Comparison of ENCODE assay signal across 15 cellular contexts in genomic region chr13:111599791-111600190, GRCh38.
A peak's percentile ranks its signal among the peaks of the same experiment; 100 is the strongest.
DNase-seq lines count a peak whose midpoint lies in the region; ATAC-seq and TF ChIP-seq lines count a peak whose summit lies in the region.
"Had no signal": no experiment of that assay in that cellular context is flagged by ENCODE, and none has a peak within 500 bp of the region (broad histone marks: within the 10 kb centered on the region; RNA-seq: fewer than 3 reads in every experiment).

No MANE protein-coding gene starts in this region.

- DNase-seq in T-helper 2 cell treated with Interferon-gamma antibody and Interleukin-4, amounts not matched to agents 5 μg/mL and 100 μg/mL, for 36 hours (ENCODE audit: low spot score) = no peak
- no peak for DNase-seq in T-helper 2 cell
- DNase-seq in left lobe of liver (ENCODE audit: low spot score) = peak; percentile 14
- DNase-seq in neuronal stem cell (ENCODE audit: low spot score) = no peak
- peak; percentile 61 for DNase-seq in upper lobe of right lung
- DNase-seq in H7 = no peak
- DNase-seq in Karpas-422 = no peak
- no peak for DNase-seq in OCI-M1 (lab: John Stamatoyannopoulos, UW)
- DNase-seq: AML-193; Calu3; CD8-positive, alpha-beta T cell; DMS79 treated with DMSO at 0.1 percent for 48 hours; GM23248 had no signal

- H3K79me2 ChIP-seq in Karpas-422 (ENCODE audit: low read length) = no peaks in the 10 kb centered on the region

- peak overlapping the region; percentile 39 for H3K18ac ChIP-seq in neuronal stem cell (ENCODE audit: low read length)

- no peak overlapping the region for H3K4me3 Mint-ChIP-seq in T-helper 2 cell treated with Interferon-gamma antibody and Interleukin-4, amounts not matched to agents 5 μg/mL and 100 μg/mL, for 36 hours
- H3K4me3 Mint-ChIP-seq: CD8-positive, alpha-beta T cell had no signal

- H3K4me2 ChIP-seq in neuronal stem cell (ENCODE audit: insufficient read depth, low read length, poor library complexity, severe bottlenecking) = no peak overlapping the region
- no peak overlapping the region for H3K4me2 ChIP-seq in Karpas-422 (ENCODE audit: low read depth, low read length, poor library complexity, severe bottlenecking)
- H3K4me2 ChIP-seq: A549 had no signal

- H3K9ac ChIP-seq in neuronal stem cell (ENCODE audit: low read depth, low read length, poor library complexity) = no peak overlapping the region
- no peak overlapping the region for H3K9ac ChIP-seq in Karpas-422 (ENCODE audit: low read length)
- H3K9ac ChIP-seq: GM23248 had no signal

- TF ChIP-seq CTCF in upper lobe of right lung (IDR thresholded peaks at IDR 0.05) = no peak

- ATAC-seq in left lobe of liver (no peak), upper lobe of right lung (no peak)
- ATAC-seq: A549; CD8-positive, alpha-beta T cell had no signal

- H3K9me2 ChIP-seq in Karpas-422 (replicated peaks; ENCODE audit: insufficient read depth, low read length) = no peaks in the 10 kb centered on the region

- no peak overlapping the region for H4K8ac ChIP-seq in neuronal stem cell (ENCODE audit: low read depth, low read length)

- H3K36me3 ChIP-seq in neuronal stem cell (replicated peaks in 1 of 2; ENCODE audit: control insufficient read depth in 2 of 2, insufficient read depth in 2 of 2, low read length in 2 of 2) = no peaks in the 10 kb centered on the region
- H3K36me3 ChIP-seq in upper lobe of right lung = no peaks in the 10 kb centered on the region
- H3K36me3 ChIP-seq in H7 (replicated peaks; ENCODE audit: control insufficient read depth, insufficient read depth, low read length) = no peaks in the 10 kb centered on the region
- no peaks in the 10 kb centered on the region for H3K36me3 ChIP-seq in Karpas-422 (ENCODE audit: insufficient read depth, low read length)

- no peaks in the 10 kb centered on the region for H3K4me1 Mint-ChIP-seq in T-helper 2 cell treated with Interferon-gamma antibody and Interleukin-4, amounts not matched to agents 5 μg/mL and 100 μg/mL, for 36 hours (ENCODE audit: low read depth)

- no peaks in the 10 kb centered on the region for H3K27me3 Mint-ChIP-seq in T-helper 2 cell treated with Interferon-gamma antibody and Interleukin-4, amounts not matched to agents 5 μg/mL and 100 μg/mL, for 36 hours (ENCODE audit: low read depth)

- no peaks in the 10 kb centered on the region for H3K9me3 Mint-ChIP-seq in T-helper 2 cell treated with Interferon-gamma antibody and Interleukin-4, amounts not matched to agents 5 μg/mL and 100 μg/mL, for 36 hours
- H3K9me3 Mint-ChIP-seq: CD8-positive, alpha-beta T cell had no signal

- no peak overlapping the region for H3K23ac ChIP-seq in neuronal stem cell (ENCODE audit: low read depth, low read length, poor library complexity)

- no peak overlapping the region for H3K14ac ChIP-seq in neuronal stem cell (ENCODE audit: low read length)

- H2BK12ac ChIP-seq in neuronal stem cell (ENCODE audit: low read length) = no peak overlapping the region

- H3K27ac ChIP-seq in neuronal stem cell (replicated peaks; ENCODE audit: low read length) (no peak overlapping the region), upper lobe of right lung (no peak overlapping the region), Karpas-422 (ENCODE audit: low read length) (no peak overlapping the region)
- H3K27ac ChIP-seq: 22Rv1, A549, GM23248 had no signal

- H3K9me3 ChIP-seq in neuronal stem cell (replicated peaks in 1 of 2; ENCODE audit: control insufficient read depth in 2 of 2, insufficient read depth in 1 of 2, low read depth in 1 of 2, low read length in 2 of 2) = peaks cover 2 to 3% of the 10 kb centered on the region in 2 donors
- no peaks in the 10 kb centered on the region for H3K9me3 ChIP-seq in upper lobe of right lung
- no peaks in the 10 kb centered on the region for H3K9me3 ChIP-seq in Karpas-422 (ENCODE audit: low read length)
- H3K9me3 ChIP-seq: A549 had no signal

- H3K4me1 ChIP-seq in neuronal stem cell (ENCODE audit: control insufficient read depth in 2 of 2, insufficient read depth in 1 of 2, low read depth in 1 of 2, low read length in 2 of 2) (peaks cover 9 to 18% of the 10 kb centered on the region in 2 donors), upper lobe of right lung (no peaks in the 10 kb centered on the region), Karpas-422 (ENCODE audit: low read length) (no peaks in the 10 kb centered on the region)
- H3K4me1 ChIP-seq: A549 had no signal

- no peak overlapping the region for H2BK15ac ChIP-seq in neuronal stem cell (ENCODE audit: low read length)

- peaks cover 2% of the 10 kb centered on the region for H3K79me1 ChIP-seq in neuronal stem cell (ENCODE audit: low read depth, low read length)

- WGBS in neuronal stem cell (ENCODE audit: extremely low coverage in 2 of 2, insufficient read length in 2 of 2, insufficient replicate concordance in 1 of 2), 2 donors = no CpG with 5 or more reads among the region's 9 CpGs

- H3K27ac Mint-ChIP-seq in T-helper 2 cell treated with Interferon-gamma antibody and Interleukin-4, amounts not matched to agents 5 μg/mL and 100 μg/mL, for 36 hours = peak overlapping the region; percentile 14
- H3K27ac Mint-ChIP-seq: CD8-positive, alpha-beta T cell had no signal

- no peak overlapping the region for H3K4me3 ChIP-seq in neuronal stem cell (ENCODE audit: low read length in 2 of 2)
- H3K4me3 ChIP-seq in upper lobe of right lung = no peak overlapping the region
- H3K4me3 ChIP-seq in H7 (ENCODE audit: insufficient read depth, low read depth, low read length) = no peak overlapping the region
- H3K4me3 ChIP-seq in Karpas-422 (ENCODE audit: low read length) = no peak overlapping the region
- H3K4me3 ChIP-seq: A549, GM23248 had no signal

- no peak overlapping the region for H4K91ac ChIP-seq in neuronal stem cell (ENCODE audit: low read depth, low read length, poor library complexity)

- no peak overlapping the region for H2BK5ac ChIP-seq in neuronal stem cell (ENCODE audit: low read length)

- intact Hi-C loops in upper lobe of right lung (cut with DNase I) = no loop called here

- H2BK120ac ChIP-seq in neuronal stem cell (ENCODE audit: low read depth, low read length) = no peak overlapping the region

- H3K27me3 ChIP-seq in neuronal stem cell (ENCODE audit: control insufficient read depth in 3 of 3, insufficient read depth in 3 of 3, low read depth in 1 of 3, low read length in 3 of 3) (no peaks in the 10 kb centered on the region), upper lobe of right lung (no peaks in the 10 kb centered on the region), H7 (ENCODE audit: control insufficient read depth, insufficient read depth, low read length) (0 out of 2 replicates have a peak, but pooled peaks cover 1% of the 10 kb centered on the region), Karpas-422 (ENCODE audit: low read length) (no peaks in the 10 kb centered on the region)

- H3K36me3 Mint-ChIP-seq in T-helper 2 cell treated with Interferon-gamma antibody and Interleukin-4, amounts not matched to agents 5 μg/mL and 100 μg/mL, for 36 hours (ENCODE audit: low read depth) = no peaks in the 10 kb centered on the region
- H3K36me3 Mint-ChIP-seq: CD8-positive, alpha-beta T cell had no signal

- no peak overlapping the region for H3K4ac ChIP-seq in neuronal stem cell (ENCODE audit: low read length)

- H4K20me1 ChIP-seq in Karpas-422 (ENCODE audit: insufficient read depth, low read depth, low read length) = no peaks in the 10 kb centered on the region

- H2AFZ ChIP-seq in neuronal stem cell (ENCODE audit: low read length) (no peak overlapping the region), Karpas-422 (ENCODE audit: low read length) (no peak overlapping the region)
- H2AFZ ChIP-seq: GM23248 had no signal

- H2AK5ac ChIP-seq in neuronal stem cell (ENCODE audit: low read depth, low read length) = no peak overlapping the region

Comparison
In these comparisons a context has a peak if more than half of its experiments do, and no peak if none do; other contexts are left out.
1. DNase-seq: peak in left lobe of liver (single experiment) and upper lobe of right lung (single experiment); none in T-helper 2 cell treated with Interferon-gamma antibody and Interleukin-4, amounts not matched to agents 5 μg/mL and 100 μg/mL, for 36 hours (single experiment), T-helper 2 cell (0 of 5), neuronal stem cell (single experiment), H7 (single experiment), Karpas-422 (single experiment) and OCI-M1 (single experiment).